Comparison of ENCODE assay signal across 1 cellular context in the genomic region with DNA sequence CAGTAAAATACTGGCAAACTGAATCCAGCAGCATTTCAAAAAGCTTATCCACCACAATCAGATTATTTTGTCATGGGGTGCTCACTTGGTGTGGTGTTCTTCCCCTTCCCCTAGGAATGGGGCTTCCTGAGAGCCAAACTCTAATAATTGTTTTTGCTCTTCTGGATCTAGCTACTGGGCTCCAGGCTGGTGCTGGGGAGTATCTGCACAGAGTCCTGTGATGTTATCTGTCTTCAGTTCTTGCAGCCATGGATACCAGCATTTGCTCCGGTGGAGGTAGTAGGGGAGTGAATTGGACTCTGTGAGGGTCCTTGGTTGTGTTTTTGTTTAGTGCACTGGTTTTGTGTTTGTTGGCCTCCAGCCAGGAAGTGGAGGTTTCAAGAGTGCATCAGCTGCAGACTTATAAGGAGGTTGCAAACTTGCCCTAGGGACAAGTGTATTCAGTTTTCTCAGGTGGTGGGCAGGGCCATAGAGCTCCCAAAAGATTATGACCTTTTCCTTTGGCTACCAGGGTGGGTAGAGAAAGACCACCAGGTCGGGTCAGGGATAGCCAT.
TF ChIP-seq lines count a peak whose summit lies in the region.

No MANE protein-coding gene starts in this region.

TF ChIP-seq in GM23338, 12 proteins besides CTCF, POLR2A, EP300 and RAD21 (continued from another document):
- TF ChIP-seq REST (IDR thresholded peaks at IDR 0.05; ENCODE audit: unreplicated experiment) (no peak), ZNF331 (CRISPR knock-in tag; IDR thresholded peaks at IDR 0.05; ENCODE audit: low read depth) (no peak), ZNF462 (CRISPR knock-in tag; IDR thresholded peaks at IDR 0.05) (no peak), CREB1 (CRISPR knock-in tag; IDR thresholded peaks at IDR 0.05; ENCODE audit: low read depth) (no peak)
